In genomic region chr3:11168881-11169805, GRCh38 we compare ENCODE assay signal across 1 cellular context.
A peak's percentile ranks its signal among the peaks of the same experiment; 100 is the strongest.
TF ChIP-seq lines count a peak whose summit lies in the region.

No MANE protein-coding gene starts in this region.

TF ChIP-seq in K562, 482 proteins besides CTCF, POLR2A, EP300 and RAD21:
- TF ChIP-seq ZNF175 (CRISPR knock-in tag; IDR thresholded peaks at IDR 0.05; ENCODE audit: low read depth) (no peak), FOSL1 (tag; conservative IDR thresholded peaks at IDR 0.05) (0 out of 2 replicates have a peak, but pooled peaks have one; percentile 18)
